14 cellular contexts compared by ENCODE assay signal in genomic region chr20:52552181-52552872, GRCh38.
DNase-seq lines count a peak whose midpoint lies in the region; TF ChIP-seq lines count a peak whose summit lies in the region.
"Had no signal": no experiment of that assay in that cellular context is flagged by ENCODE, and none has a peak within 500 bp of the region (broad histone marks: within the 10 kb centered on the region; RNA-seq: fewer than 3 reads in every experiment).

No MANE protein-coding gene starts in this region.

- TF ChIP-seq CTCF in AG09309 (IDR thresholded peaks at IDR 0.05; ENCODE audit: control insufficient read depth, insufficient read depth, low read depth, low read length, missing control alignments) = no peak

- DNase-seq in AG09309 (ENCODE audit: low read depth) = peak; percentile 59
- DNase-seq in HS-27A (ENCODE audit: low read depth) = peak; percentile 34
- DNase-seq in amniotic epithelial cell (ENCODE audit: low read depth) = peak; percentile 65
- peak; percentile 12 for DNase-seq in iPS DF 19.7 (ENCODE audit: low read depth, low spot score)
- no peak for DNase-seq in NCI-H2081 treated with DMSO at 0.1 percent for 48 hours (lab: John Stamatoyannopoulos, UW)
- no peak for DNase-seq in middle frontal gyrus (ENCODE audit: extremely low spot score, low spot score)
- no peak for DNase-seq in NCI-H2227 treated with DMSO at 0.1 percent for 48 hours (lab: John Stamatoyannopoulos, UW)
- DNase-seq in RPMI8226 = no peak
- DNase-seq: activated CD4-positive, alpha-beta memory T cell treated with anti-CD3 and anti-CD28 coated beads, Interleukin-2, amount 10 ng/mL, durations not matched to agents 7 days and 5 days; anterior cingulate cortex; islet precursor cell; midbrain; stomach had no signal

- no peak overlapping the region for H3K4me3 ChIP-seq in AG09309 (ENCODE audit: control insufficient read depth, low read depth, low read length)
- H3K4me3 ChIP-seq: smooth muscle cell, stomach had no signal

Comparison
In these comparisons a context has a peak if more than half of its experiments do, and no peak if none do; other contexts are left out.
1. DNase-seq: peak in AG09309 (single experiment), HS-27A (single experiment), amniotic epithelial cell (single experiment) and iPS DF 19.7 (single experiment); none in NCI-H2081 treated with DMSO at 0.1 percent for 48 hours (single experiment), middle frontal gyrus (single experiment), NCI-H2227 treated with DMSO at 0.1 percent for 48 hours (single experiment) and RPMI8226 (single experiment).